In the genomic region with DNA sequence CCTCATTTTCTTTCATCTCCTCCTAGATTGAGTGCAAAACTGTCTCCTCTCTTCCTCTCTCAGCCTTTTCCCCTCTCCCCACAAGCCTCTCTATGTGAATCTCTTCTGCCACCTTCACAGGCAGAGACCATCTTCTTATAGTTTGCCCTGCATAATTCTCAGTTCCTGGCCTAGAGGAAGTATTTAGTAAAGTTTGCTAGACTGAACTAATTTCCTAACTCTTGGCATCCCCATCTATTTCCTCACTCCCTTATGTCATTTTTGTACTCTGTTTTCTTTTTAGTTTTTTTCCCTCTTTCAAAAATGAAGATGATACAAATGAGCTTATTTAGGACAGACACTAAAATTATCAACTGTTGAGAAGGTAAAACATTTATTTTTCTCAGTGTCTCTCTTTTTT, we compare ENCODE assay signal across 26 cellular contexts.
DNase-seq lines count a peak whose midpoint lies in the region; ATAC-seq, FAIRE-seq and TF ChIP-seq lines count a peak whose summit lies in the region.
"Had no signal": no experiment of that assay in that cellular context is flagged by ENCODE, and none has a peak within 500 bp of the region (broad histone marks: within the 10 kb centered on the region; RNA-seq: fewer than 3 reads in every experiment).

No MANE protein-coding gene starts in this region.

- H3K27ac ChIP-seq in CD4-positive, CD25-positive, alpha-beta regulatory T cell (ENCODE audit: insufficient read depth, low read length, poor library complexity, severe bottlenecking) = no peak overlapping the region
- no peak overlapping the region for H3K27ac ChIP-seq in DND-41 (ENCODE audit: low read length)
- H3K27ac ChIP-seq in keratinocyte (ENCODE audit: control insufficient read depth, insufficient read depth, low read length) = peak overlapping the region; percentile 80
- no peak overlapping the region for H3K27ac ChIP-seq in WERI-Rb-1
- H3K27ac ChIP-seq: prostate gland, tibial nerve had no signal

- no peak for TF ChIP-seq CTCF in DND-41 (IDR thresholded peaks at IDR 0.05; ENCODE audit: borderline replicate concordance, extremely low read depth, low read length, poor library complexity, severe bottlenecking)
- TF ChIP-seq CTCF in keratinocyte (optimal IDR thresholded peaks at IDR 0.05 in 1 of 3, IDR thresholded peaks at IDR 0.05 in 1 of 3, conservative IDR thresholded peaks at IDR 0.05 in 1 of 3; ENCODE audit: extremely low read depth in 1 of 3, insufficient read depth in 2 of 3, low read length in 3 of 3) = no peak
- no peak for TF ChIP-seq CTCF in WERI-Rb-1 (IDR thresholded peaks at IDR 0.05; ENCODE audit: low read depth, low read length)

- H3K27me3 ChIP-seq in CD4-positive, CD25-positive, alpha-beta regulatory T cell (ENCODE audit: control insufficient read depth, insufficient read depth, low read length) = no peaks in the 10 kb centered on the region
- H3K27me3 ChIP-seq in DND-41 (ENCODE audit: insufficient read depth, low read length, poor library complexity) (no peaks in the 10 kb centered on the region), keratinocyte (ENCODE audit: control insufficient read depth, extremely low read depth, insufficient read depth, low read length) (no peaks in the 10 kb centered on the region), WERI-Rb-1 (ENCODE audit: insufficient read depth, low read depth, severe bottlenecking) (no peaks in the 10 kb centered on the region)
- H3K27me3 ChIP-seq: tibial nerve had no signal

- no peak for DNase-seq in CD4-positive, CD25-positive, alpha-beta regulatory T cell
- DNase-seq in DND-41 = no peak
- DNase-seq in activated naive CD8-positive, alpha-beta T cell treated with anti-CD3 and anti-CD28 coated beads, Interleukin-2, amount 10 ng/mL, durations not matched to agents 7 days and 5 days = no peak
- DNase-seq in keratinocyte (ENCODE audit: low read depth, low spot score) = no peak
- DNase-seq in WERI-Rb-1 = no peak
- no peak for DNase-seq in Ammon's horn (ENCODE audit: low spot score)
- no peak for DNase-seq in NCI-H226
- DNase-seq: activated CD4-positive, alpha-beta memory T cell treated with anti-CD3 and anti-CD28 coated beads, Interleukin-2, amount 10 ng/mL, durations not matched to agents 7 days and 5 days; activated CD4-positive, CD25-positive, alpha-beta regulatory T cell treated with anti-CD3 and anti-CD28 coated beads, Interleukin-2, amount 50 U/mL, for 72 hours; activated naive CD4-positive, alpha-beta T cell; activated T-cell treated with anti-CD3 and anti-CD28 coated beads, Interleukin-2, amount 50 U/mL, for 1 hour; amygdala; cortex of kidney; endodermal cell; GF-D8; KG1; kidney glomerular epithelial cell; NCI-H2171; NCI-H526 treated with DMSO at 0.1 percent for 48 hours; RPMI8226; stimulated activated CD8-positive, alpha-beta memory T cell treated with anti-CD3 and anti-CD28 coated beads, Interleukin-4, amount 100 ng/mL, for 48 hours had no signal

- POLR2A ChIA-PET in activated naive CD8-positive, alpha-beta T cell treated with anti-CD3 and anti-CD28 coated beads, Interleukin-2, amount 10 ng/mL, durations not matched to agents 7 days and 5 days (lab: Charles Lee) = interaction anchor here (1.0 to 1.1 kb wide), 2 partner anchors 29 to 37 kb away, joined by 3 to 4 read pairs; no protein-coding TSS in a partner anchor

- H3K79me2 ChIP-seq in DND-41 (ENCODE audit: insufficient read depth, low read length) (no peaks in the 10 kb centered on the region), keratinocyte (ENCODE audit: control insufficient read depth, insufficient read depth, low read length) (no peaks in the 10 kb centered on the region)

- no peak overlapping the region for H3K9ac ChIP-seq in DND-41 (ENCODE audit: low read depth, low read length)
- H3K9ac ChIP-seq in keratinocyte (ENCODE audit: control insufficient read depth, extremely low read depth, insufficient read depth, low read length) = peak overlapping the region; percentile 39

- no peak for ATAC-seq in CD4-positive, CD25-positive, alpha-beta regulatory T cell (ENCODE audit: low read depth in 2 of 2)
- peak; percentile 37; the same call in 1 of the 3 replicates for ATAC-seq in DND-41 (ENCODE audit: insufficient read depth, low read depth)
- no peak for ATAC-seq in activated naive CD8-positive, alpha-beta T cell treated with anti-CD3 and anti-CD28 coated beads, Interleukin-2, amount 10 ng/mL, durations not matched to agents 7 days and 5 days (ENCODE audit: low read depth)

- H2AFZ ChIP-seq in DND-41 (ENCODE audit: low read depth, low read length) (no peak overlapping the region), keratinocyte (ENCODE audit: control insufficient read depth, low read length) (peak overlapping the region; percentile 34)

- H3K4me3 ChIP-seq in CD4-positive, CD25-positive, alpha-beta regulatory T cell (ENCODE audit: low read depth, low read length) = no peak overlapping the region
- no peak overlapping the region for H3K4me3 ChIP-seq in DND-41 (ENCODE audit: low read depth in 1 of 2, low read length in 2 of 2)
- H3K4me3 ChIP-seq in keratinocyte (ENCODE audit: control insufficient read depth in 2 of 3, extremely low read depth in 1 of 3, insufficient read depth in 2 of 3, low read depth in 1 of 3, low read length in 3 of 3) = no peak overlapping the region
- H3K4me3 ChIP-seq in WERI-Rb-1 (ENCODE audit: low read depth, low read length) = no peak overlapping the region
- H3K4me3 ChIP-seq: prostate gland, tibial nerve had no signal

- H3K4me2 ChIP-seq in DND-41 (ENCODE audit: insufficient read depth, low read length) (no peak overlapping the region), keratinocyte (ENCODE audit: control insufficient read depth, extremely low read depth, insufficient read depth, low read depth, low read length) (peak overlapping the region; percentile 67)

- H3K36me3 ChIP-seq in CD4-positive, CD25-positive, alpha-beta regulatory T cell (ENCODE audit: control insufficient read depth, insufficient read depth, low read length) = no peaks in the 10 kb centered on the region
- no peaks in the 10 kb centered on the region for H3K36me3 ChIP-seq in DND-41 (ENCODE audit: insufficient read depth, low read length)
- H3K36me3 ChIP-seq in keratinocyte (ENCODE audit: control insufficient read depth in 2 of 2, extremely low read depth in 1 of 2, insufficient read depth in 2 of 2, low read length in 2 of 2) = no peaks in the 10 kb centered on the region
- H3K36me3 ChIP-seq in WERI-Rb-1 = no peaks in the 10 kb centered on the region
- H3K36me3 ChIP-seq: prostate gland, tibial nerve had no signal

- H3K9me3 Mint-ChIP-seq in CD4-positive, CD25-positive, alpha-beta regulatory T cell = peaks cover 0 to 9% (median 4%) of the 10 kb centered on the region in 7 donors
- H3K9me3 Mint-ChIP-seq in activated naive CD8-positive, alpha-beta T cell treated with anti-CD3 and anti-CD28 coated beads, Interleukin-2, amount 10 ng/mL, durations not matched to agents 7 days and 5 days = peaks cover 29% of the 10 kb centered on the region

- H4K20me1 ChIP-seq in DND-41 (ENCODE audit: insufficient read depth, low read length) = no peaks in the 10 kb centered on the region
- no peaks in the 10 kb centered on the region for H4K20me1 ChIP-seq in keratinocyte (ENCODE audit: control insufficient read depth, extremely low read depth, insufficient read depth, low read length)

- no peak overlapping the region for H3K4me3 Mint-ChIP-seq in CD4-positive, CD25-positive, alpha-beta regulatory T cell
- H3K4me3 Mint-ChIP-seq in activated naive CD8-positive, alpha-beta T cell treated with anti-CD3 and anti-CD28 coated beads, Interleukin-2, amount 10 ng/mL, durations not matched to agents 7 days and 5 days = no peak overlapping the region
- H3K4me3 Mint-ChIP-seq: activated CD4-positive, alpha-beta memory T cell treated with anti-CD3 and anti-CD28 coated beads, Interleukin-2, amount 10 ng/mL, durations not matched to agents 7 days and 5 days; endodermal cell had no signal

- peaks cover 7% of the 10 kb centered on the region for H3K36me3 Mint-ChIP-seq in CD4-positive, CD25-positive, alpha-beta regulatory T cell
- H3K36me3 Mint-ChIP-seq in activated naive CD8-positive, alpha-beta T cell treated with anti-CD3 and anti-CD28 coated beads, Interleukin-2, amount 10 ng/mL, durations not matched to agents 7 days and 5 days = peaks cover 60% of the 10 kb centered on the region

- no peaks in the 10 kb centered on the region for H3K27me3 Mint-ChIP-seq in CD4-positive, CD25-positive, alpha-beta regulatory T cell
- no peaks in the 10 kb centered on the region for H3K27me3 Mint-ChIP-seq in activated naive CD8-positive, alpha-beta T cell treated with anti-CD3 and anti-CD28 coated beads, Interleukin-2, amount 10 ng/mL, durations not matched to agents 7 days and 5 days
- H3K27me3 Mint-ChIP-seq: activated CD4-positive, alpha-beta memory T cell treated with anti-CD3 and anti-CD28 coated beads, Interleukin-2, amount 10 ng/mL, durations not matched to agents 7 days and 5 days had no signal

- peaks cover 0 to 23% (median 10%) of the 10 kb centered on the region in 4 donors for H3K4me1 Mint-ChIP-seq in CD4-positive, CD25-positive, alpha-beta regulatory T cell
- peaks cover 41% of the 10 kb centered on the region for H3K4me1 Mint-ChIP-seq in activated naive CD8-positive, alpha-beta T cell treated with anti-CD3 and anti-CD28 coated beads, Interleukin-2, amount 10 ng/mL, durations not matched to agents 7 days and 5 days

- no peaks in the 10 kb centered on the region for H3K4me1 ChIP-seq in CD4-positive, CD25-positive, alpha-beta regulatory T cell (ENCODE audit: control insufficient read depth, insufficient read depth, low read length, poor library complexity, severe bottlenecking)
- H3K4me1 ChIP-seq in DND-41 (ENCODE audit: insufficient read depth, low read length) = no peaks in the 10 kb centered on the region
- H3K4me1 ChIP-seq in keratinocyte (ENCODE audit: control insufficient read depth, extremely low read depth, insufficient read depth, low read length) = peaks cover 22% of the 10 kb centered on the region
- H3K4me1 ChIP-seq: prostate gland had no signal

- no peak for FAIRE-seq in keratinocyte (lab: Jason Lieb, UNC)
- FAIRE-seq: bronchial epithelial cell, GM18507, HTR-8/SVneo had no signal

- H3K9me1 ChIP-seq in keratinocyte (ENCODE audit: control insufficient read depth, extremely low read depth, insufficient read depth, low read length) = no peaks in the 10 kb centered on the region

- peaks cover 0 to 6% of the 10 kb centered on the region in 2 experiments for H3K9me3 ChIP-seq in CD4-positive, CD25-positive, alpha-beta regulatory T cell (ENCODE audit: control insufficient read depth in 2 of 2, low read length in 2 of 2)
- peaks cover 13% of the 10 kb centered on the region for H3K9me3 ChIP-seq in DND-41 (ENCODE audit: insufficient read depth, low read length, severe bottlenecking)
- peaks cover 3% of the 10 kb centered on the region for H3K9me3 ChIP-seq in keratinocyte (ENCODE audit: control insufficient read depth, low read depth, low read length)
- H3K9me3 ChIP-seq in WERI-Rb-1 (ENCODE audit: severe bottlenecking) = no peaks in the 10 kb centered on the region
- H3K9me3 ChIP-seq: prostate gland, tibial nerve had no signal

- dilution Hi-C loops in keratinocyte (cut with MboI; ENCODE audit: extremely low pct_ligation_motif_present, low sequenced_read_pairs) = no loop called here

- H3K27ac Mint-ChIP-seq in CD4-positive, CD25-positive, alpha-beta regulatory T cell = peak overlapping the region in 2 of 3 donors; percentile 44 to 47
- peak overlapping the region; percentile 54 for H3K27ac Mint-ChIP-seq in activated naive CD8-positive, alpha-beta T cell treated with anti-CD3 and anti-CD28 coated beads, Interleukin-2, amount 10 ng/mL, durations not matched to agents 7 days and 5 days
- H3K27ac Mint-ChIP-seq: activated CD4-positive, alpha-beta memory T cell treated with anti-CD3 and anti-CD28 coated beads, Interleukin-2, amount 10 ng/mL, durations not matched to agents 7 days and 5 days; endodermal cell had no signal
